1 cellular context compared by ENCODE assay signal in the genomic region with DNA sequence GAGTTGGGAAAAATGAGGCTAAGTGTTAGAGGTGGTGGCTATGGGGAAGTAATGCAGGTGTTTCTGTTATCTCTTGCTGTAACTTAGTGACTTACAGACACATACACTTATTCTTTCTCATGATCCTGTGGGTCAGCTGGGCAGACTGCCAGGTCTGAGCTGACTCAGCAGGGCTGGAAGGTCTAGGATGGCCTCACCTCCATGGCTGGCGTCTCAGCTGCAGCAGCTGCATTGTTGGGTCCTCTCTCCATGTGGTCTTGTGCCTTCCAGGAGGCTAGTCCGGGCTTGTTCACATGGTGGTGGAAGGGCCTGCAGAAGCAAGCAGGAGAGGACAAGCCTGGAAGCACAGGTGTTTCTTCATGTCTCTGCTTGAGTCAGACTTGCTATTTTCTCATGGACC.
TF ChIP-seq lines count a peak whose summit lies in the region.

No MANE protein-coding gene starts in this region.

TF ChIP-seq in SK-N-SH, 30 proteins besides CTCF, POLR2A, EP300 and RAD21 (continued from another document):
- TF ChIP-seq ZBTB33 (IDR thresholded peaks at IDR 0.05; ENCODE audit: borderline replicate concordance, low read depth) (no peak), NRF1 (IDR thresholded peaks at IDR 0.05; ENCODE audit: low read depth, low read length) (no peak), MEF2A (IDR thresholded peaks at IDR 0.05; ENCODE audit: borderline replicate concordance, low read depth) (no peak), POLR2AphosphoS5 (IDR thresholded peaks at IDR 0.05; ENCODE audit: low read depth, low read length) (no peak), FOSL2 (IDR thresholded peaks at IDR 0.05; ENCODE audit: borderline replicate concordance, low read depth) (peak; percentile 56; the same call in 1 of the 2 replicates), NFIC (IDR thresholded peaks at IDR 0.05; ENCODE audit: borderline replicate concordance) (peak; percentile 91), SMC3 (IDR thresholded peaks at IDR 0.05; ENCODE audit: low read depth, low read length) (no peak), USF2 (IDR thresholded peaks at IDR 0.05; ENCODE audit: borderline replicate concordance, low read depth, low read length) (no peak), GABPA (IDR thresholded peaks at IDR 0.05; ENCODE audit: low read depth) (no peak)
- TF ChIP-seq, protein P1, sequence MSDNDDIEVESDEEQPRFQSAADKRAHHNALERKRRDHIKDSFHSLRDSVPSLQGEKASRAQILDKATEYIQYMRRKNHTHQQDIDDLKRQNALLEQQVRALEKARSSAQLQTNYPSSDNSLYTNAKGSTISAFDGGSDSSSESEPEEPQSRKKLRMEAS (IDR thresholded peaks at IDR 0.05; ENCODE audit: low read depth), result peak; percentile 94
